In the genomic region with DNA sequence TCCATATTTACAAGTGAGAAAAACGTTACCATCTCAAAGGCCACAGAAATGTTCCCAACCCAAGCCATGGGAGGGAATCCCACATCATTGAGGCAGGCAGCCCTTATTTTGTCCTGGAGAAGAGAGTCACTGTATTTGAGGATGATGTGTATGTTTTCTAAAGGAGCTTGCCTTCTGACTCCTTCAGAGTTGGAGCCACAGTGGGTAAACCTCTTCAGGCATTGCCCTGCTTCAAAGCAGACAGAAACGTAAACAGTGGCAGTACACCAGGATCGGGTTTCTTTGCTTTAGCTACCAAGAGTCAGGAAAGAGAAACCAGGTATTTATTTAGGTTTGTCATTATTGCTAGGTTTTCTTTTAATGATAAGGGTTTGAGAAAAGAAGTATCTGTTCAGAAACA, we compare ENCODE assay signal across 15 cellular contexts.
A peak's percentile ranks its signal among the peaks of the same experiment; 100 is the strongest.
DNase-seq lines count a peak whose midpoint lies in the region; ATAC-seq and TF ChIP-seq lines count a peak whose summit lies in the region.
"Had no signal": no experiment of that assay in that cellular context is flagged by ENCODE, and none has a peak within 500 bp of the region (broad histone marks: within the 10 kb centered on the region; RNA-seq: fewer than 3 reads in every experiment).

No MANE protein-coding gene starts in this region.

- no peak for ATAC-seq in HG03025 (IDR thresholded peaks at IDR 0.05; ENCODE audit: low FRiP score, unreplicated experiment)
- ATAC-seq: T-cell had no signal

- peak; percentile 38 for DNase-seq in COLO668 (lab: John Stamatoyannopoulos, UW; ENCODE audit: unreplicated experiment)
- DNase-seq in HEK293T (ENCODE audit: extremely low spot score), result peak; percentile 16
- peak; percentile 74 for DNase-seq in NCI-H748 (lab: John Stamatoyannopoulos, UW; ENCODE audit: unreplicated experiment)
- peak; percentile 7 for DNase-seq in iPS-NIHi11 (ENCODE audit: low spot score)
- no peak for DNase-seq in NCI-H2227 (lab: John Stamatoyannopoulos, UW; ENCODE audit: unreplicated experiment)
- no peak for DNase-seq in T-helper 9 cell
- no peak for DNase-seq in foreskin melanocyte
- DNase-seq: activated CD4-positive, alpha-beta T cell treated with anti-CD3 and anti-CD28 coated beads for 48 hours; activated naive CD8-positive, alpha-beta T cell treated with anti-CD3 and anti-CD28 coated beads, Interleukin-2, amount 10 ng/mL, durations not matched to agents 7 days and 5 days; activated T-cell treated with anti-CD3 and anti-CD28 coated beads, Interleukin-2, amount 50 U/mL, for 48 hours; H7; kidney; NCI-H2107; T-cell had no signal

- CTCF ChIA-PET in HEK293T (lab: Yijun Ruan, JAX), result no interaction called here

- POLR2A ChIA-PET in HEK293T (lab: Yijun Ruan, JAX), result no interaction called here

TF ChIP-seq in HEK293T, 16 proteins besides CTCF, POLR2A, EP300 and RAD21:
- no peak for TF ChIP-seq LEF1 (IDR thresholded peaks at IDR 0.05; ENCODE audit: borderline replicate concordance)
- no peak for TF ChIP-seq SUZ12 (IDR thresholded peaks at IDR 0.05)
- TF ChIP-seq ZNF384 (IDR thresholded peaks at IDR 0.05), result no peak
- no peak for TF ChIP-seq NFRKB (IDR thresholded peaks at IDR 0.05)
- TF ChIP-seq ELF4 (IDR thresholded peaks at IDR 0.05), result no peak
- TF ChIP-seq HDGF (IDR thresholded peaks at IDR 0.05; ENCODE audit: borderline replicate concordance), result no peak
- TF ChIP-seq FOXK2 (IDR thresholded peaks at IDR 0.05), result no peak
- no peak for TF ChIP-seq CTBP1 (IDR thresholded peaks at IDR 0.05; ENCODE audit: borderline replicate concordance)
- TF ChIP-seq, protein P1, sequence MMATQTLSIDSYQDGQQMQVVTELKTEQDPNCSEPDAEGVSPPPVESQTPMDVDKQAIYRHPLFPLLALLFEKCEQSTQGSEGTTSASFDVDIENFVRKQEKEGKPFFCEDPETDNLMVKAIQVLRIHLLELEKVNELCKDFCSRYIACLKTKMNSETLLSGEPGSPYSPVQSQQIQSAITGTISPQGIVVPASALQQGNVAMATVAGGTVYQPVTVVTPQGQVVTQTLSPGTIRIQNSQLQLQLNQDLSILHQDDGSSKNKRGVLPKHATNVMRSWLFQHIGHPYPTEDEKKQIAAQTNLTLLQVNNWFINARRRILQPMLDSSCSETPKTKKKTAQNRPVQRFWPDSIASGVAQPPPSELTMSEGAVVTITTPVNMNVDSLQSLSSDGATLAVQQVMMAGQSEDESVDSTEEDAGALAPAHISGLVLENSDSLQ (IDR thresholded peaks at IDR 0.05), result no peak
- no peak for TF ChIP-seq BHLHE40 (IDR thresholded peaks at IDR 0.05; ENCODE audit: borderline replicate concordance)
- no peak; the same call in 1 of the 2 replicates for TF ChIP-seq L3MBTL2 (conservative IDR thresholded peaks at IDR 0.05)
- TF ChIP-seq FOXA1 (IDR thresholded peaks at IDR 0.05), result no peak
- no peak for TF ChIP-seq ARNT (IDR thresholded peaks at IDR 0.05)
- TF ChIP-seq FOXM1 (IDR thresholded peaks at IDR 0.05; ENCODE audit: borderline replicate concordance), result no peak
- no peak for TF ChIP-seq TARDBP (IDR thresholded peaks at IDR 0.05)
- TF ChIP-seq SP1 (IDR thresholded peaks at IDR 0.05), result no peak

Comparison
In these comparisons a context has a peak if more than half of its experiments do, and no peak if none do; other contexts are left out.
1. DNase-seq: peak in COLO668 (single experiment), HEK293T (single experiment), NCI-H748 (single experiment) and iPS-NIHi11 (single experiment); none in NCI-H2227 (single experiment), T-helper 9 cell (single experiment) and foreskin melanocyte (single experiment).